19 cellular contexts compared by ENCODE assay signal in genomic region chr14:75140620-75141019, GRCh38. TPM values are rescaled to one million over a fixed set of nuclear protein-coding genes. Genes with fewer than 3 reads are reported as not detected.
DNase-seq lines count a peak whose midpoint lies in the region; ATAC-seq and TF ChIP-seq lines count a peak whose summit lies in the region.
"Had no signal": no experiment of that assay in that cellular context is flagged by ENCODE, and none has a peak within 500 bp of the region (broad histone marks: within the 10 kb centered on the region; RNA-seq: fewer than 3 reads in every experiment).

No MANE protein-coding gene starts in this region.

- H3K36me3 Mint-ChIP-seq in CD4-positive, CD25-positive, alpha-beta regulatory T cell: peaks cover 12% of the 10 kb centered on the region
- peaks cover 32% of the 10 kb centered on the region for H3K36me3 Mint-ChIP-seq in stimulated activated memory B cell treated with anti-CD40 and anti-IgM and Interleukin-4, amounts not matched to agents 10 μg/mL and 1 μg/mL and 100 μg/mL, for 72 hours

- no peaks in the 10 kb centered on the region for H3F3A ChIP-seq in Loucy (ENCODE audit: low read depth)

- H3K4me2 ChIP-seq in Loucy (ENCODE audit: low read depth, low read length, poor library complexity, severe bottlenecking): no peak overlapping the region

- H3K27me3 Mint-ChIP-seq in CD4-positive, CD25-positive, alpha-beta regulatory T cell: no peaks in the 10 kb centered on the region
- no peaks in the 10 kb centered on the region for H3K27me3 Mint-ChIP-seq in stimulated activated memory B cell treated with anti-CD40 and anti-IgM and Interleukin-4, amounts not matched to agents 10 μg/mL and 1 μg/mL and 100 μg/mL, for 72 hours
- H3K27me3 Mint-ChIP-seq: CD8-positive, alpha-beta memory T cell had no signal

- peaks cover 17% of the 10 kb centered on the region for H3K36me3 ChIP-seq in CD4-positive, CD25-positive, alpha-beta regulatory T cell (ENCODE audit: control insufficient read depth, insufficient read depth, low read length)
- peaks cover 29% of the 10 kb centered on the region; the same call in 1 of the 2 replicates for H3K36me3 ChIP-seq in Loucy (ENCODE audit: insufficient read depth, low read length)
- peaks cover 2% of the 10 kb centered on the region for H3K36me3 ChIP-seq in effector memory CD4-positive, alpha-beta T cell (ENCODE audit: control insufficient read depth, insufficient read depth, low read length)
- H3K36me3 ChIP-seq: SJCRH30 had no signal

- intact Hi-C loops in left cardiac atrium (cut with DNase I): no loop called here

- H2AFZ ChIP-seq in Loucy (ENCODE audit: low read length): no peak overlapping the region

- no peaks in the 10 kb centered on the region for H3K9me2 ChIP-seq in Loucy (replicated peaks; ENCODE audit: low read depth, low read length)

- peaks cover 34 to 68% (median 48%) of the 10 kb centered on the region in 4 donors for H3K4me1 Mint-ChIP-seq in CD4-positive, CD25-positive, alpha-beta regulatory T cell
- H3K4me1 Mint-ChIP-seq in stimulated activated memory B cell treated with anti-CD40 and anti-IgM and Interleukin-4, amounts not matched to agents 10 μg/mL and 1 μg/mL and 100 μg/mL, for 72 hours: peaks cover 59% of the 10 kb centered on the region

- H3K4me3 Mint-ChIP-seq in CD4-positive, CD25-positive, alpha-beta regulatory T cell: peak overlapping the region in 1 of 4 donors; percentile 51
- no peak overlapping the region for H3K4me3 Mint-ChIP-seq in stimulated activated memory B cell treated with anti-CD40 and anti-IgM and Interleukin-4, amounts not matched to agents 10 μg/mL and 1 μg/mL and 100 μg/mL, for 72 hours

- H4K20me1 ChIP-seq in Loucy (ENCODE audit: insufficient read depth, low read length, poor library complexity, severe bottlenecking): peaks cover 20% of the 10 kb centered on the region

- H3K79me2 ChIP-seq in Loucy (ENCODE audit: insufficient read depth, low read length): peaks cover 54% of the 10 kb centered on the region

- TF ChIP-seq CTCF in Loucy (conservative IDR thresholded peaks at IDR 0.05; ENCODE audit: low read length): no peak

- H3K27me3 ChIP-seq in CD4-positive, CD25-positive, alpha-beta regulatory T cell (ENCODE audit: control insufficient read depth, insufficient read depth, low read length): no peaks in the 10 kb centered on the region
- H3K27me3 ChIP-seq in Loucy (ENCODE audit: insufficient read depth, low read length, poor library complexity, severe bottlenecking): no peaks in the 10 kb centered on the region
- H3K27me3 ChIP-seq in effector memory CD4-positive, alpha-beta T cell (replicated peaks; ENCODE audit: control insufficient read depth, insufficient read depth, low read length, poor library complexity, severe bottlenecking): no peaks in the 10 kb centered on the region
- H3K27me3 ChIP-seq: SJCRH30 had no signal

- H3K9me3 Mint-ChIP-seq in CD4-positive, CD25-positive, alpha-beta regulatory T cell: no peaks in the 10 kb centered on the region
- no peaks in the 10 kb centered on the region for H3K9me3 Mint-ChIP-seq in stimulated activated memory B cell treated with anti-CD40 and anti-IgM and Interleukin-4, amounts not matched to agents 10 μg/mL and 1 μg/mL and 100 μg/mL, for 72 hours
- H3K9me3 Mint-ChIP-seq: CD8-positive, alpha-beta memory T cell had no signal

- no peak overlapping the region for H3K27ac ChIP-seq in CD4-positive, CD25-positive, alpha-beta regulatory T cell (ENCODE audit: insufficient read depth, low read length, poor library complexity, severe bottlenecking)
- H3K27ac ChIP-seq in effector memory CD4-positive, alpha-beta T cell (ENCODE audit: insufficient read depth, low read length, poor library complexity, severe bottlenecking): peak overlapping the region; percentile 21
- H3K27ac ChIP-seq: HL-60, SJCRH30 had no signal

- no peak for DNase-seq in CD4-positive, CD25-positive, alpha-beta regulatory T cell
- DNase-seq in effector memory CD4-positive, alpha-beta T cell: no peak
- DNase-seq in NCI-H345 (lab: John Stamatoyannopoulos, UW) (no peak), left cardiac atrium (no peak)
- DNase-seq: ACHN, AML-193, DMS79 treated with DMSO at 0.1 percent for 48 hours, H7, NCI-H1417 treated with DMSO at 0.1 percent for 48 hours, NCI-H1930, NCI-H2171 treated with DMSO at 0.1 percent for 48 hours, NCI-H774, RPMI8226, SJCRH30 had no signal

- no peak for ATAC-seq in CD4-positive, CD25-positive, alpha-beta regulatory T cell (ENCODE audit: low read depth in 2 of 2)
- ATAC-seq in stimulated activated memory B cell treated with anti-CD40 and anti-IgM and Interleukin-4, amounts not matched to agents 10 μg/mL and 1 μg/mL and 100 μg/mL, for 72 hours: no peak
- ATAC-seq in left cardiac atrium (no peak), GM21723 (IDR thresholded peaks at IDR 0.05; ENCODE audit: unreplicated experiment) (no peak)

- peak overlapping the region; percentile 44 for H3K9ac ChIP-seq in Loucy (ENCODE audit: low read depth, low read length, poor library complexity, severe bottlenecking)

- peak overlapping the region in 2 of 3 donors; percentile 40 to 83 for H3K27ac Mint-ChIP-seq in CD4-positive, CD25-positive, alpha-beta regulatory T cell
- H3K27ac Mint-ChIP-seq in stimulated activated memory B cell treated with anti-CD40 and anti-IgM and Interleukin-4, amounts not matched to agents 10 μg/mL and 1 μg/mL and 100 μg/mL, for 72 hours: peak overlapping the region; percentile 78

- H3K9me3 ChIP-seq in CD4-positive, CD25-positive, alpha-beta regulatory T cell (ENCODE audit: control insufficient read depth in 2 of 2, low read length in 2 of 2): no peaks in the 10 kb centered on the region
- H3K9me3 ChIP-seq in Loucy (ENCODE audit: insufficient read depth, low read depth, low read length): no peaks in the 10 kb centered on the region
- no peaks in the 10 kb centered on the region for H3K9me3 ChIP-seq in effector memory CD4-positive, alpha-beta T cell (ENCODE audit: control insufficient read depth, low read length)
- H3K9me3 ChIP-seq: SJCRH30 had no signal

- H3K4me3 ChIP-seq in CD4-positive, CD25-positive, alpha-beta regulatory T cell (ENCODE audit: low read depth, low read length): peak overlapping the region; percentile 6
- H3K4me3 ChIP-seq in Loucy (ENCODE audit: low read length, poor library complexity, severe bottlenecking): no peak overlapping the region
- no peak overlapping the region for H3K4me3 ChIP-seq in effector memory CD4-positive, alpha-beta T cell (ENCODE audit: insufficient read depth, low read depth, low read length, poor library complexity, severe bottlenecking)
- H3K4me3 ChIP-seq: SJCRH30 had no signal

- H3K4me1 ChIP-seq in CD4-positive, CD25-positive, alpha-beta regulatory T cell (ENCODE audit: control insufficient read depth, insufficient read depth, low read length, poor library complexity, severe bottlenecking): peaks cover 28% of the 10 kb centered on the region
- H3K4me1 ChIP-seq in Loucy (ENCODE audit: insufficient read depth, low read length, poor library complexity, severe bottlenecking): peaks cover 33% of the 10 kb centered on the region
- peaks cover 19% of the 10 kb centered on the region for H3K4me1 ChIP-seq in effector memory CD4-positive, alpha-beta T cell (ENCODE audit: control insufficient read depth, insufficient read depth, low read length, poor library complexity, severe bottlenecking)

RNA-seq across cellular contexts. Expression of gene NEK9, which starts 13.8 kb away (rescaled TPM):
- 58.4 TPM for total RNA-seq in CD4-positive, CD25-positive, alpha-beta regulatory T cell
- 10 to 100 TPM; 10.8 to 14.4 (median 12.6) TPM for polyA plus RNA-seq in CD4-positive, CD25-positive, alpha-beta regulatory T cell
- total RNA-seq in left cardiac atrium: 100 to 1,000 TPM in 1 of 2 donors, 10 to 100 TPM in 1; 89.1 to 102 TPM

RNA-seq across cellular contexts. Expression of gene TMED10, which starts 35.8 kb away (rescaled TPM):
- total RNA-seq in CD4-positive, CD25-positive, alpha-beta regulatory T cell: 128 TPM
- polyA plus RNA-seq in CD4-positive, CD25-positive, alpha-beta regulatory T cell: 100 to 1,000 TPM; 238 to 265 (median 250) TPM
- 100 to 1,000 TPM; 271 to 327 TPM for total RNA-seq in left cardiac atrium
